In the genomic region with DNA sequence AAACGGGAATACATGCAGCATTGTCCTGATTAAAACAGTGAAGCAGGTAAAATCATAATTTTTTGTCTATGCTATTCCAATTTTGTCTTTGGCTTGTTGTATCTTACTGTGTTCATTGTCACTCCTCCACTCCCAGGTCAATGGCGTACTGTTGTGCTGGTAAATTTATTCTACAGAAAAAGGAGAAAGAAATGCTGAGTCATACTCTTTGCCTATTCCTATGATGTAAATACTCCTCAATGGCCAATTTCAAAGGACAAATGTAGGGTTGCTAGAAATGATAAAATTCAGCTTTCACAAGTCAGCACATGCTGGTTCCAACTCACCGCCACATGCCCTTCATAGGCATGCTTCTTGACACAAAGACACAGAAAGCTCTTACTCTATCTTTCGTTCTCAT, we compare ENCODE assay signal across 26 cellular contexts.
"Had no signal": no experiment of that assay in that cellular context is flagged by ENCODE, and none has a peak within 500 bp of the region (broad histone marks: within the 10 kb centered on the region; RNA-seq: fewer than 3 reads in every experiment).

No MANE protein-coding gene starts in this region.

- H3K4me1 ChIP-seq: ascending aorta, left ventricle myocardium inferior, neural progenitor cell, tibial nerve had no signal

- H3K9me3 ChIP-seq: ascending aorta, left ventricle myocardium inferior, tibial nerve had no signal

- H3K4me2 ChIP-seq: neural progenitor cell had no signal

- H3K36me3 ChIP-seq: ascending aorta, brain microvascular endothelial cell, left ventricle myocardium inferior, neural progenitor cell, tibial nerve had no signal

- DNase-seq: activated CD4-positive, alpha-beta memory T cell treated with anti-CD3 and anti-CD28 coated beads, Interleukin-2, amount 10 ng/mL, durations not matched to agents 7 days and 5 days; activated CD4-positive, alpha-beta T cell treated with anti-CD3 and anti-CD28 coated beads, Interleukin-2, amount 10 ng/mL, durations not matched to agents 24 days and 14 days; activated CD4-positive, CD25-positive, alpha-beta regulatory T cell treated with anti-CD3 and anti-CD28 coated beads, Interleukin-2, amount 50 U/mL, for 72 hours; activated CD8-positive, alpha-beta memory T cell treated with anti-CD3 and anti-CD28 coated beads, Interleukin-2, amount 50 U/mL, for 48 hours; activated gamma-delta T cell; activated naive CD4-positive, alpha-beta T cell treated with anti-CD3 and anti-CD28 coated beads, Interleukin-2, amount 10 ng/mL, durations not matched to agents 7 days and 5 days; activated naive CD8-positive, alpha-beta T cell treated with anti-CD3 and anti-CD28 coated beads, Interleukin-2, amount 10 ng/mL, durations not matched to agents 7 days and 5 days; activated T-cell treated with anti-CD3 and anti-CD28 coated beads, Interleukin-2, amount 50 U/mL, for 24 hours; brain microvascular endothelial cell; central memory CD4-positive, alpha-beta T cell; glutamatergic neuron; left ventricle myocardium inferior; mesendoderm; natural killer cell; right cardiac atrium; stimulated activated CD4-positive, alpha-beta T cell treated with anti-CD3 and anti-CD28 coated beads, Interleukin-2, amount 100 ng/mL, for 48 hours; stimulated activated naive CD4-positive, alpha-beta T cell treated with Interleukin-2 at 50 U/mL for 16 hours; T-helper 9 cell had no signal

- H3K4me1 Mint-ChIP-seq: activated CD4-positive, alpha-beta memory T cell treated with anti-CD3 and anti-CD28 coated beads, Interleukin-2, amount 10 ng/mL, durations not matched to agents 7 days and 5 days; activated CD4-positive, alpha-beta T cell treated with anti-CD3 and anti-CD28 coated beads, Interleukin-2, amount 10 ng/mL, durations not matched to agents 24 days and 14 days; activated naive CD4-positive, alpha-beta T cell treated with anti-CD3 and anti-CD28 coated beads, Interleukin-2, amount 10 ng/mL, durations not matched to agents 7 days and 5 days; activated naive CD8-positive, alpha-beta T cell treated with anti-CD3 and anti-CD28 coated beads, Interleukin-2, amount 10 ng/mL, durations not matched to agents 7 days and 5 days; natural killer cell; neural progenitor cell had no signal

- H3K4me3 Mint-ChIP-seq: activated CD4-positive, alpha-beta memory T cell treated with anti-CD3 and anti-CD28 coated beads, Interleukin-2, amount 10 ng/mL, durations not matched to agents 7 days and 5 days; activated CD4-positive, alpha-beta T cell treated with anti-CD3 and anti-CD28 coated beads, Interleukin-2, amount 10 ng/mL, durations not matched to agents 24 days and 14 days; activated naive CD4-positive, alpha-beta T cell treated with anti-CD3 and anti-CD28 coated beads, Interleukin-2, amount 10 ng/mL, durations not matched to agents 7 days and 5 days; activated naive CD8-positive, alpha-beta T cell treated with anti-CD3 and anti-CD28 coated beads, Interleukin-2, amount 10 ng/mL, durations not matched to agents 7 days and 5 days; activated T-cell treated with anti-CD3 and anti-CD28 coated beads, Interleukin-2, amount 50 U/mL, for 24 hours; natural killer cell; neural progenitor cell had no signal

- FAIRE-seq: endometrium, islet of Langerhans, TTC549 had no signal

- ATAC-seq: natural killer cell, right cardiac atrium had no signal

- H3K27ac Mint-ChIP-seq: activated CD4-positive, alpha-beta memory T cell treated with anti-CD3 and anti-CD28 coated beads, Interleukin-2, amount 10 ng/mL, durations not matched to agents 7 days and 5 days; activated CD4-positive, alpha-beta T cell treated with anti-CD3 and anti-CD28 coated beads, Interleukin-2, amount 10 ng/mL, durations not matched to agents 24 days and 14 days; activated naive CD4-positive, alpha-beta T cell treated with anti-CD3 and anti-CD28 coated beads, Interleukin-2, amount 10 ng/mL, durations not matched to agents 7 days and 5 days; activated naive CD8-positive, alpha-beta T cell treated with anti-CD3 and anti-CD28 coated beads, Interleukin-2, amount 10 ng/mL, durations not matched to agents 7 days and 5 days; activated T-cell treated with anti-CD3 and anti-CD28 coated beads, Interleukin-2, amount 50 U/mL, for 24 hours; natural killer cell; neural progenitor cell had no signal

- H3K27me3 Mint-ChIP-seq: activated CD4-positive, alpha-beta memory T cell treated with anti-CD3 and anti-CD28 coated beads, Interleukin-2, amount 10 ng/mL, durations not matched to agents 7 days and 5 days; activated CD4-positive, alpha-beta T cell treated with anti-CD3 and anti-CD28 coated beads, Interleukin-2, amount 10 ng/mL, durations not matched to agents 24 days and 14 days; activated naive CD4-positive, alpha-beta T cell treated with anti-CD3 and anti-CD28 coated beads, Interleukin-2, amount 10 ng/mL, durations not matched to agents 7 days and 5 days; activated naive CD8-positive, alpha-beta T cell treated with anti-CD3 and anti-CD28 coated beads, Interleukin-2, amount 10 ng/mL, durations not matched to agents 7 days and 5 days; activated T-cell treated with anti-CD3 and anti-CD28 coated beads, Interleukin-2, amount 50 U/mL, for 24 hours had no signal

- H3K4me3 ChIP-seq: ascending aorta, left ventricle myocardium inferior, lung, neural progenitor cell, tibial nerve had no signal

- H3K36me3 Mint-ChIP-seq: activated naive CD4-positive, alpha-beta T cell treated with anti-CD3 and anti-CD28 coated beads, Interleukin-2, amount 10 ng/mL, durations not matched to agents 7 days and 5 days; activated naive CD8-positive, alpha-beta T cell treated with anti-CD3 and anti-CD28 coated beads, Interleukin-2, amount 10 ng/mL, durations not matched to agents 7 days and 5 days; neural progenitor cell had no signal

- H3K9me3 Mint-ChIP-seq: activated CD4-positive, alpha-beta T cell treated with anti-CD3 and anti-CD28 coated beads, Interleukin-2, amount 10 ng/mL, durations not matched to agents 24 days and 14 days; activated naive CD4-positive, alpha-beta T cell treated with anti-CD3 and anti-CD28 coated beads, Interleukin-2, amount 10 ng/mL, durations not matched to agents 7 days and 5 days; activated naive CD8-positive, alpha-beta T cell treated with anti-CD3 and anti-CD28 coated beads, Interleukin-2, amount 10 ng/mL, durations not matched to agents 7 days and 5 days; neural progenitor cell had no signal

- H3K27me3 ChIP-seq: ascending aorta, brain microvascular endothelial cell, neural progenitor cell, tibial nerve had no signal

- H3K9ac ChIP-seq: neural progenitor cell had no signal

- H3K27ac ChIP-seq: ascending aorta, brain microvascular endothelial cell, left ventricle myocardium inferior, neural progenitor cell, tibial nerve, VCaP had no signal

- H2AFZ ChIP-seq: neural progenitor cell had no signal
